ENCODE assay signal across 23 cellular contexts in the genomic region with DNA sequence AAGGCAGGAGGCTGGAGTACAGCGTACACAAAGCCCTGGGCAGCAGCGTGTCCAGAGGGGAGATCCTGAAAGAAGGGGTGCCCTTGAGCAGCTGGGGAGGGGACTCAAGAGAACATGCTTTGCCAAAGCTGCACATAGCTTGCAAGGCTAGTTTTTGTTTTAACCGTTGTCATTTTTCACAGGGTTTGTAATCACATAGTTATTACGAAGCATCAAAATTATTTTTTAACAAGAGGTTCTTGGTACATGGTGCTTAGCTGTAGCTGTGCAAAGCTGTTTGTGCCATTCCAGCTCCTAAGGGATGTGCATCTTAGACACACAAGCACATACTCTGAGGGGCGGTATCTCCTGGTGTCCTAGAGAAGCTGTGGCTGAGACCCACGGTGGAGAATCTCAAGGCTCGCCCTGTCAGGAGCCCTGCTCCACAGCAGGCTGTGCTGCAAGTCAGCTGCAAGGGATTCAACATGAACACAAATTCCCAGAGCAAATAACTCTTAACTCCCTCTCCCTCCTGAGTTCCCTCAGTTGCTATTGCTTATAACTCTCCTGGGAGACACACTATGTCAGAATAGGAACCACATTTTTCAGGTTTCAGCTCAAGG.
DNase-seq lines count a peak whose midpoint lies in the region; ATAC-seq and TF ChIP-seq lines count a peak whose summit lies in the region.
"Had no signal": no experiment of that assay in that cellular context is flagged by ENCODE, and none has a peak within 500 bp of the region (broad histone marks: within the 10 kb centered on the region; RNA-seq: fewer than 3 reads in every experiment).

No MANE protein-coding gene starts in this region.

- peak overlapping the region; percentile 59 for H3K9ac ChIP-seq in neural cell (ENCODE audit: low read length)
- H3K9ac ChIP-seq: BLaER1 treated with 17β-estradiol and CSF1 and Interleukin-3, amounts not matched to agents 10 nM and 100 nM had no signal

- no peaks in the 10 kb centered on the region for H3F3A ChIP-seq in neural cell (ENCODE audit: insufficient read depth, low read length, poor library complexity, severe bottlenecking)

- TF ChIP-seq CTCF in HFFc6 (IDR thresholded peaks at IDR 0.05): peak; percentile 41; the same call in 1 of the 2 replicates
- TF ChIP-seq CTCF in WI38 (IDR thresholded peaks at IDR 0.05; ENCODE audit: low read depth, low read length): no peak
- peak; percentile 21 for TF ChIP-seq CTCF in neural cell (IDR thresholded peaks at IDR 0.05; ENCODE audit: poor library complexity, severe bottlenecking)

- no peak overlapping the region for H3K4me3 Mint-ChIP-seq in HFFc6
- H3K4me3 Mint-ChIP-seq in naive thymus-derived CD8-positive, alpha-beta T cell: no peak overlapping the region
- H3K4me3 Mint-ChIP-seq in activated CD4-positive, alpha-beta memory T cell treated with anti-CD3 and anti-CD28 coated beads, Interleukin-2, amount 10 ng/mL, durations not matched to agents 7 days and 5 days: no peak overlapping the region
- H3K4me3 Mint-ChIP-seq: activated CD4-positive, alpha-beta T cell treated with anti-CD3 and anti-CD28 coated beads, Interleukin-2, amount 10 ng/mL, durations not matched to agents 7 days and 5 days; activated CD8-positive, alpha-beta memory T cell treated with anti-CD3 and anti-CD28 coated beads, Interleukin-2, amount 10 ng/mL, durations not matched to agents 7 days and 5 days; activated naive CD4-positive, alpha-beta T cell treated with anti-CD3 and anti-CD28 coated beads, Interleukin-2, amount 10 ng/mL, durations not matched to agents 7 days and 5 days; activated T-helper 1 cell treated with anti-CD3 and anti-CD28 coated beads, Interleukin-12 subunit alpha, Interleukin-12 subunit beta, Interleukin-2, Interleukin-4 antibody, amounts not matched to agents 30 ng/mL and 10 ng/mL and 1 ng/mL, durations not matched to agents 14 hours and 24 hours and 36 hours; natural killer cell; T-helper 2 cell treated with Interferon-gamma antibody and Interleukin-4, amounts not matched to agents 5 μg/mL and 100 μg/mL, for 36 hours had no signal

- POLR2A ChIA-PET in naive thymus-derived CD8-positive, alpha-beta T cell (lab: Charles Lee): no interaction called here
- POLR2A ChIA-PET in activated CD4-positive, alpha-beta memory T cell treated with anti-CD3 and anti-CD28 coated beads, Interleukin-2, amount 10 ng/mL, durations not matched to agents 7 days and 5 days (lab: Charles Lee): no interaction called here

- H3K4me1 Mint-ChIP-seq in HFFc6 (ENCODE audit: low read depth): peaks cover 8% of the 10 kb centered on the region
- H3K4me1 Mint-ChIP-seq in naive thymus-derived CD8-positive, alpha-beta T cell: no peaks in the 10 kb centered on the region
- no peaks in the 10 kb centered on the region for H3K4me1 Mint-ChIP-seq in activated CD4-positive, alpha-beta memory T cell treated with anti-CD3 and anti-CD28 coated beads, Interleukin-2, amount 10 ng/mL, durations not matched to agents 7 days and 5 days
- H3K4me1 Mint-ChIP-seq: activated CD4-positive, alpha-beta T cell treated with anti-CD3 and anti-CD28 coated beads, Interleukin-2, amount 10 ng/mL, durations not matched to agents 7 days and 5 days; activated CD8-positive, alpha-beta memory T cell treated with anti-CD3 and anti-CD28 coated beads, Interleukin-2, amount 10 ng/mL, durations not matched to agents 7 days and 5 days; activated naive CD4-positive, alpha-beta T cell treated with anti-CD3 and anti-CD28 coated beads, Interleukin-2, amount 10 ng/mL, durations not matched to agents 7 days and 5 days; natural killer cell had no signal

- H3K9me3 Mint-ChIP-seq in HFFc6: peaks cover 8% of the 10 kb centered on the region
- H3K9me3 Mint-ChIP-seq in naive thymus-derived CD8-positive, alpha-beta T cell: peaks cover 0 to 25% (median 8%) of the 10 kb centered on the region in 9 donors
- peaks cover 2% of the 10 kb centered on the region for H3K9me3 Mint-ChIP-seq in activated CD4-positive, alpha-beta memory T cell treated with anti-CD3 and anti-CD28 coated beads, Interleukin-2, amount 10 ng/mL, durations not matched to agents 7 days and 5 days

- peaks cover 9% of the 10 kb centered on the region for H3K36me3 Mint-ChIP-seq in HFFc6 (ENCODE audit: low read depth)
- peaks cover 0 to 9% (median 0%) of the 10 kb centered on the region in 3 donors for H3K36me3 Mint-ChIP-seq in naive thymus-derived CD8-positive, alpha-beta T cell
- no peaks in the 10 kb centered on the region for H3K36me3 Mint-ChIP-seq in activated CD4-positive, alpha-beta memory T cell treated with anti-CD3 and anti-CD28 coated beads, Interleukin-2, amount 10 ng/mL, durations not matched to agents 7 days and 5 days (ENCODE audit: low read depth)
- H3K36me3 Mint-ChIP-seq: activated CD8-positive, alpha-beta memory T cell treated with anti-CD3 and anti-CD28 coated beads, Interleukin-2, amount 10 ng/mL, durations not matched to agents 7 days and 5 days; activated naive CD4-positive, alpha-beta T cell treated with anti-CD3 and anti-CD28 coated beads, Interleukin-2, amount 10 ng/mL, durations not matched to agents 7 days and 5 days; natural killer cell had no signal

- H3K4me2 ChIP-seq in neural cell (ENCODE audit: low read length): no peak overlapping the region
- H3K4me2 ChIP-seq: BLaER1 treated with 17β-estradiol and CSF1 and Interleukin-3, amounts not matched to agents 10 nM and 100 nM had no signal

- DNase-seq in Ammon's horn (ENCODE audit: low spot score) (peak; percentile 7), HFFc6 (no peak), NCI-H187 (lab: John Stamatoyannopoulos, UW) (no peak)
- no peak for DNase-seq in naive thymus-derived CD8-positive, alpha-beta T cell
- DNase-seq in activated CD4-positive, alpha-beta memory T cell treated with anti-CD3 and anti-CD28 coated beads, Interleukin-2, amount 10 ng/mL, durations not matched to agents 7 days and 5 days: no peak
- DNase-seq: effector CD8-positive, alpha-beta T cell; natural killer cell had no signal

- no peaks in the 10 kb centered on the region for H3K36me3 ChIP-seq in neural cell (ENCODE audit: insufficient read depth, low read length)
- H3K36me3 ChIP-seq: BLaER1 treated with 17β-estradiol and CSF1 and Interleukin-3, amounts not matched to agents 10 nM and 100 nM; breast epithelium; lower lobe of right lung; MG63; pancreas; upper lobe of left lung had no signal

- H4K20me1 ChIP-seq in neural cell (ENCODE audit: insufficient read depth): no peaks in the 10 kb centered on the region
- H4K20me1 ChIP-seq: BLaER1 treated with 17β-estradiol and CSF1 and Interleukin-3, amounts not matched to agents 10 nM and 100 nM had no signal

- peak overlapping the region; percentile 48 for H3K27ac ChIP-seq in neural cell (ENCODE audit: low read length)
- H3K27ac ChIP-seq: BLaER1 treated with 17β-estradiol and CSF1 and Interleukin-3, amounts not matched to agents 10 nM and 100 nM; breast epithelium; epithelial cell of prostate; lower lobe of right lung; pancreas; upper lobe of left lung had no signal

- TF ChIP-seq EP300 in neural cell (conservative IDR thresholded peaks at IDR 0.05; ENCODE audit: poor library complexity, severe bottlenecking): no peak

- H3K79me2 ChIP-seq in neural cell (replicated peaks; ENCODE audit: insufficient read depth, low read length): no peaks in the 10 kb centered on the region

- peak overlapping the region; percentile 7 for H2AFZ ChIP-seq in neural cell (ENCODE audit: low read depth, low read length)

- TF ChIP-seq RAD21 in neural cell (conservative IDR thresholded peaks at IDR 0.05): no peak

- H3K27me3 ChIP-seq in neural cell (ENCODE audit: insufficient read depth, low read depth, low read length): no peaks in the 10 kb centered on the region
- H3K27me3 ChIP-seq: BLaER1 treated with 17β-estradiol and CSF1 and Interleukin-3, amounts not matched to agents 10 nM and 100 nM; breast epithelium; upper lobe of left lung had no signal

- no peak overlapping the region for H3K27ac Mint-ChIP-seq in HFFc6
- H3K27ac Mint-ChIP-seq in naive thymus-derived CD8-positive, alpha-beta T cell: no peak overlapping the region
- H3K27ac Mint-ChIP-seq in activated CD4-positive, alpha-beta memory T cell treated with anti-CD3 and anti-CD28 coated beads, Interleukin-2, amount 10 ng/mL, durations not matched to agents 7 days and 5 days: no peak overlapping the region
- H3K27ac Mint-ChIP-seq: activated CD4-positive, alpha-beta T cell treated with anti-CD3 and anti-CD28 coated beads, Interleukin-2, amount 10 ng/mL, durations not matched to agents 7 days and 5 days; activated CD8-positive, alpha-beta memory T cell treated with anti-CD3 and anti-CD28 coated beads, Interleukin-2, amount 10 ng/mL, durations not matched to agents 7 days and 5 days; activated naive CD4-positive, alpha-beta T cell treated with anti-CD3 and anti-CD28 coated beads, Interleukin-2, amount 10 ng/mL, durations not matched to agents 7 days and 5 days; activated T-helper 1 cell treated with anti-CD3 and anti-CD28 coated beads, Interleukin-12 subunit alpha, Interleukin-12 subunit beta, Interleukin-2, Interleukin-4 antibody, amounts not matched to agents 30 ng/mL and 10 ng/mL and 1 ng/mL, durations not matched to agents 14 hours and 24 hours and 36 hours; IgD-negative memory B cell; natural killer cell; T-helper 2 cell treated with Interferon-gamma antibody and Interleukin-4, amounts not matched to agents 5 μg/mL and 100 μg/mL, for 36 hours had no signal

- no peaks in the 10 kb centered on the region for H3K9me3 ChIP-seq in neural cell (ENCODE audit: low read length)
- H3K9me3 ChIP-seq: lower lobe of right lung, MG63, pancreas, upper lobe of left lung had no signal

- CTCF ChIA-PET in activated CD4-positive, alpha-beta memory T cell treated with anti-CD3 and anti-CD28 coated beads, Interleukin-2, amount 10 ng/mL, durations not matched to agents 7 days and 5 days (lab: Charles Lee): interaction anchor here (0.9 to 1.2 kb wide), 3 partner anchors 10 to 710 kb away, joined by 3 to 5 read pairs (median 3); no protein-coding TSS in a partner anchor

- H3K4me3 ChIP-seq in WI38 (ENCODE audit: low read depth, low read length) (0 out of 2 replicates have a peak overlapping the region, but pooled peaks have one; percentile 4), neural cell (ENCODE audit: low read length) (no peak overlapping the region)
- H3K4me3 ChIP-seq: BLaER1 treated with 17β-estradiol and CSF1 and Interleukin-3, amounts not matched to agents 10 nM and 100 nM; breast epithelium; lower lobe of right lung; MG63; pancreas; upper lobe of left lung had no signal

- H3K27me3 Mint-ChIP-seq in HFFc6 (ENCODE audit: insufficient read depth): peaks cover 7% of the 10 kb centered on the region
- H3K27me3 Mint-ChIP-seq in naive thymus-derived CD8-positive, alpha-beta T cell: peaks cover 3 to 16% (median 6%) of the 10 kb centered on the region in 5 donors
- no peaks in the 10 kb centered on the region for H3K27me3 Mint-ChIP-seq in activated CD4-positive, alpha-beta memory T cell treated with anti-CD3 and anti-CD28 coated beads, Interleukin-2, amount 10 ng/mL, durations not matched to agents 7 days and 5 days
- H3K27me3 Mint-ChIP-seq: activated CD4-positive, alpha-beta T cell treated with anti-CD3 and anti-CD28 coated beads, Interleukin-2, amount 10 ng/mL, durations not matched to agents 7 days and 5 days; activated CD8-positive, alpha-beta memory T cell treated with anti-CD3 and anti-CD28 coated beads, Interleukin-2, amount 10 ng/mL, durations not matched to agents 7 days and 5 days; activated naive CD4-positive, alpha-beta T cell treated with anti-CD3 and anti-CD28 coated beads, Interleukin-2, amount 10 ng/mL, durations not matched to agents 7 days and 5 days had no signal

- ATAC-seq in naive thymus-derived CD8-positive, alpha-beta T cell: no peak
- ATAC-seq in GM21737 (IDR thresholded peaks at IDR 0.05; ENCODE audit: unreplicated experiment): no peak
- ATAC-seq: activated CD8-positive, alpha-beta memory T cell treated with anti-CD3 and anti-CD28 coated beads, Interleukin-2, amount 10 ng/mL, durations not matched to agents 7 days and 5 days; natural killer cell had no signal

- no peaks in the 10 kb centered on the region for H3K9me2 ChIP-seq in neural cell (ENCODE audit: insufficient read depth, low read length)
